12 cellular contexts compared by ENCODE assay signal in genomic region chr7:69732203-69732602, GRCh38.
A peak's percentile ranks its signal among the peaks of the same experiment; 100 is the strongest.
DNase-seq lines count a peak whose midpoint lies in the region; FAIRE-seq lines count a peak whose summit lies in the region.
"Had no signal": no experiment of that assay in that cellular context is flagged by ENCODE, and none has a peak within 500 bp of the region (broad histone marks: within the 10 kb centered on the region; RNA-seq: fewer than 3 reads in every experiment).

No MANE protein-coding gene starts in this region.

- no peak overlapping the region for H3K27ac ChIP-seq in iPS-20b (ENCODE audit: low read length)

- no peak for FAIRE-seq in RCC 7860 (lab: Jason Lieb, UNC)
- FAIRE-seq: islet of Langerhans had no signal

- H3K4me3 ChIP-seq in iPS-20b (ENCODE audit: low read length) = peak overlapping the region; percentile 23; the same call in 1 of the 2 replicates

- H3K27me3 ChIP-seq in iPS-20b (ENCODE audit: insufficient read depth, low read length) = no peaks in the 10 kb centered on the region; the same call in 1 of the 2 replicates

- H3K36me3 ChIP-seq in iPS-20b (ENCODE audit: insufficient read depth, low read depth, low read length) = no peaks in the 10 kb centered on the region

- no peak overlapping the region for H3K9ac ChIP-seq in iPS-20b (ENCODE audit: low read depth, low read length)

- H3K9me3 ChIP-seq in iPS-20b (ENCODE audit: insufficient read depth, low read depth, low read length) = no peaks in the 10 kb centered on the region

- H3K4me1 ChIP-seq in iPS-20b (ENCODE audit: insufficient read depth, low read length) = peaks cover 45% of the 10 kb centered on the region

- DNase-seq in A172 (ENCODE audit: low spot score) = peak; percentile 65
- DNase-seq in H4 (ENCODE audit: low spot score) = peak; percentile 35
- DNase-seq in RCC 7860 (ENCODE audit: low spot score) = peak; percentile 11
- DNase-seq in activated CD8-positive, alpha-beta memory T cell treated with anti-CD3 and anti-CD28 coated beads, Interleukin-2, amount 50 U/mL, for 48 hours = no peak
- DNase-seq in ureter (ENCODE audit: low spot score) = no peak
- DNase-seq in activated CD4-positive, alpha-beta T cell treated with anti-CD3 and anti-CD28 coated beads, Interleukin-2, amount 50 U/mL, for 48 hours = no peak
- DNase-seq in activated effector memory CD4-positive, alpha-beta T cell treated with Interleukin-2 at 50 U/mL for 16 hours = no peak
- DNase-seq: activated CD4-positive, alpha-beta T cell treated with anti-CD3 and anti-CD28 coated beads for 4 hours; cortex of kidney; posterior cingulate gyrus had no signal

Comparison
In these comparisons a context has a peak if more than half of its experiments do, and no peak if none do; other contexts are left out.
1. DNase-seq: peak in A172 (single experiment), H4 (single experiment) and RCC 7860 (single experiment); none in activated CD8-positive, alpha-beta memory T cell treated with anti-CD3 and anti-CD28 coated beads, Interleukin-2, amount 50 U/mL, for 48 hours (single experiment), ureter (single experiment), activated CD4-positive, alpha-beta T cell treated with anti-CD3 and anti-CD28 coated beads, Interleukin-2, amount 50 U/mL, for 48 hours (0 of 2) and activated effector memory CD4-positive, alpha-beta T cell treated with Interleukin-2 at 50 U/mL for 16 hours (single experiment).